1 cellular context compared by ENCODE assay signal in the genomic region with DNA sequence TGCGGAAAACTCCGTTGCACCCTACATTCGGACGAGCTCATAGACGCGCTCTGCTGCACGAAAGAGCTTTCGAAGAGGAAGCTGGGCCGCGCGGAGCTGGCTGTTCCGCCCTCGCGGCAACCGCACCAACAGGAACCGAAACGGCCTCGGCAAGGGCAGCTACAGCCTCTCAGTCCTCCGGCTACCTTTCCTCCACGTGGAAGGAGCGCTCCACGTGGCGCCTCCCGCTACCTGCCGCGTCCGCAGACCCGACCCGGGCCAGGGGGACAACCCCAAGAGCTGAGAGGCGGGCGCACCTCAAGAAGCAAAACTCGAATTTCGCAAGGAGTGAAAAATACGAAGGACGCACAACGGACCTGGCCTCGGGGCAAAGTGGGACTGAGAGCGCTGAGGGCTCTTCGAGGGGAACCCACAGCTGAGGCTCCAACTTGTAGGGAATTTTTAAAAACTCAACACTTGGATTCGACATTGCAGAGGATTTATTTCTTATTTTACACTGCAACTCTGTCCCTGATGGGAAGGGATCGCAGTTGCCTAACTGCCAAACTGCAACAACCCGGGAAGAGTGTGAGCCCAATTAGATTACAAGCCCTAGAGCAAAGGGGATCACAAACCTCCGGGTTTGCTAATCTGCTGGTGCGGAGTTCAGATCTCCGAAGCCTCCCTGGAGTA.
TF ChIP-seq lines count a peak whose summit lies in the region.

No MANE protein-coding gene starts in this region.

TF ChIP-seq in WTC11, 78 proteins besides CTCF, POLR2A, EP300 and RAD21 (continued from another document):
- TF ChIP-seq RELA (CRISPR knock-in tag; IDR thresholded peaks at IDR 0.05; ENCODE audit: borderline replicate concordance): no peak
